30 cellular contexts compared by ENCODE assay signal in the genomic region with DNA sequence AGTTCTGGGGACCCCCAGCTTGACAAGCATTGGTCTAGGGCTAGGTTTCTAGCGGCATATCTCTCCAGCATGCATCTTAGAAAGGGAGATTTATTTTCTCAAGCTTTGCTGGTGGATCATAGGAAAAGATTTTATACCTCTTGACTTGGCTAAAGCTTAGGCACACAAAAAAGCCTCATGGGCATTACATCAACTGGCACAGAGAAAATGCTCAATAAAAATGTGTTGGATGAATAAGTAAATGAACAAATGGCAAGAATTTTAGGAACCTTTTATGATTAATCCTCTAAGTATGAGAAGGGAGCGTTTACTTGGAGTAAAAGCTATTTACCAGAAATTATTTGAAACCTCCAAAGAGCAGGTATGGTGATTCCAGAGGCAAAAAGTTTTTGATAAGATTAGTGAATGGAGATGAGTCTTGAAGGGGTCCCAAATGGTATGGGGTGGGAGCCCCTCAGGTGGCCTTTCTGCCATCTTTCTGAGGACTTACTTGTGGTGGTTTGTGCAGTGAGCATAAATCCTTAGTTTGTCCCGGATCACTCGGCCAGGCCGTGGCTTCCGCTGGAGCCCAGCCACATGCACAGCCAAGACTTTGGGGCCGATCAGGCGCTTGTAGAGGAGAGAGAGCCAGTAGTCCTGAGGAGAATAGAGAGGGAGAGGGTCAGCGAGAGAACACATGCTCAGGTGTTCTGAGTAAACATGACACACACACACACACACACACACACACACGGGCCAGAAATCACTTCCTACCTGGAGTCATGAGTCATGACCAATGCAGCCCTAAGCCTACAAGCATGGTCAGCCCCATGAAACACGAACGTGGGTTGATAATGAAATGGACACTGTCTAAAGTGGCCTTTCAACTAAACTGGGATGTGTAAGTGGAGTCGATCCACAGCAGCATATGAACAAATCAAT. TPM values are rescaled to one million over a fixed set of nuclear protein-coding genes. Genes with fewer than 3 reads are reported as not detected.
A peak's percentile ranks its signal among the peaks of the same experiment; 100 is the strongest.
DNase-seq lines count a peak whose midpoint lies in the region; ATAC-seq, FAIRE-seq and TF ChIP-seq lines count a peak whose summit lies in the region.
"Had no signal": no experiment of that assay in that cellular context is flagged by ENCODE, and none has a peak within 500 bp of the region (broad histone marks: within the 10 kb centered on the region; RNA-seq: fewer than 3 reads in every experiment).

No MANE protein-coding gene starts in this region.

- no peak overlapping the region for H3K4me3 ChIP-seq in AG10803 (ENCODE audit: low read length)
- H3K4me3 ChIP-seq in GM23248: peak overlapping the region; percentile 6; the same call in 1 of the 2 replicates
- no peak overlapping the region for H3K4me3 ChIP-seq in GM12878
- no peak overlapping the region for H3K4me3 ChIP-seq in HepG2 (replicated peaks in 1 of 3; ENCODE audit: insufficient read depth in 1 of 3, low read depth in 2 of 3, low read length in 3 of 3)
- no peak overlapping the region for H3K4me3 ChIP-seq in mucosa of descending colon
- H3K4me3 ChIP-seq: HAP-1, psoas muscle, SJCRH30, transverse colon had no signal

- TF ChIP-seq POLR2A in GM12878 (IDR thresholded peaks at IDR 0.05; ENCODE audit: low read depth, low read length): no peak
- no peak for TF ChIP-seq POLR2A in HepG2 (IDR thresholded peaks at IDR 0.05; ENCODE audit: insufficient read depth in 1 of 2, low read depth in 2 of 2, low read length in 2 of 2)

- H3K9me3 ChIP-seq in GM23248 (ENCODE audit: low read depth) (no peaks in the 10 kb centered on the region), GM12878 (replicated peaks; ENCODE audit: control insufficient read depth, insufficient read depth, low read length) (no peaks in the 10 kb centered on the region), HepG2 (ENCODE audit: low read length) (no peaks in the 10 kb centered on the region), mucosa of descending colon (peaks cover 4% of the 10 kb centered on the region)
- H3K9me3 ChIP-seq: HAP-1, neutrophil, psoas muscle had no signal

- DNase-seq in AG10803 (ENCODE audit: low read depth): peak; percentile 61
- peak; percentile 59 for DNase-seq in GM23248
- no peak for DNase-seq in GM12878 (ENCODE audit: low read depth, low spot score)
- DNase-seq in HepG2 (ENCODE audit: low spot score): peak; percentile 47
- no peak for DNase-seq in mucosa of descending colon
- no peak for DNase-seq in omental fat pad (ENCODE audit: low spot score)
- DNase-seq in stimulated activated naive CD4-positive, alpha-beta T cell treated with Interleukin-2 at 50 U/mL for 16 hours (lab: John Stamatoyannopoulos, UW): no peak
- DNase-seq in GOT3 (lab: John Stamatoyannopoulos, UW): no peak
- DNase-seq: activated CD4-positive, alpha-beta T cell treated with anti-CD3 and anti-CD28 coated beads for 4 hours; activated CD8-positive, alpha-beta T cell treated with anti-CD3 and anti-CD28 coated beads, Interleukin-2, amount 10 ng/mL, durations not matched to agents 7 days and 5 days; activated naive CD4-positive, alpha-beta T cell treated with anti-CD3 and anti-CD28 coated beads, Interleukin-2, amount 10 ng/mL, durations not matched to agents 7 days and 5 days; amniotic stem cell; CD4-positive, alpha-beta T cell; NCI-H1417 treated with DMSO at 0.1 percent for 48 hours; NCI-H2081; NCI-H2227 treated with DMSO at 0.1 percent for 48 hours; NCI-H526 treated with DMSO at 0.1 percent for 48 hours; SJCRH30; stimulated activated CD4-positive, alpha-beta T cell treated with anti-CD3 and anti-CD28 coated beads, Interleukin-4, amount 100 ng/mL, for 24 hours; SW 1271; transverse colon; WERI-Rb-1 had no signal

- TF ChIP-seq CTCF in AG10803 (conservative IDR thresholded peaks at IDR 0.05; ENCODE audit: low read length): no peak
- TF ChIP-seq CTCF in GM12878 (IDR thresholded peaks at IDR 0.05 in 2 of 3, conservative IDR thresholded peaks at IDR 0.05 in 1 of 3; ENCODE audit: control insufficient read depth in 2 of 3, extremely low read depth in 1 of 3, insufficient read depth in 1 of 3, low read depth in 3 of 3, low read length in 3 of 3): no peak
- TF ChIP-seq CTCF in HepG2 (CRISPR knock-in tag; IDR thresholded peaks at IDR 0.05): no peak
- TF ChIP-seq CTCF in mucosa of descending colon (IDR thresholded peaks at IDR 0.05): no peak
- TF ChIP-seq CTCF in omental fat pad (IDR thresholded peaks at IDR 0.05): no peak

- CTCF ChIA-PET in GM12878 (lab: Yijun Ruan, JAX): no interaction called here
- CTCF ChIA-PET in HepG2 (lab: Yijun Ruan, JAX; ENCODE audit: low intra/inter-chr PET ratio, low total read pairs): no interaction called here

- H3K4me1 ChIP-seq in GM23248 (ENCODE audit: insufficient read depth): peaks cover 47% of the 10 kb centered on the region
- no peaks in the 10 kb centered on the region for H3K4me1 ChIP-seq in GM12878 (ENCODE audit: control insufficient read depth, insufficient read depth, low read length)
- H3K4me1 ChIP-seq in HepG2 (ENCODE audit: insufficient read depth, low read length): peaks cover 32% of the 10 kb centered on the region
- H3K4me1 ChIP-seq in mucosa of descending colon (ENCODE audit: low read depth): no peaks in the 10 kb centered on the region
- H3K4me1 ChIP-seq: HAP-1, psoas muscle, SJCRH30, transverse colon had no signal

- TF ChIP-seq RAD21 in GM12878 (IDR thresholded peaks at IDR 0.05; ENCODE audit: insufficient read depth, low read depth, low read length) (no peak), HepG2 (CRISPR knock-in tag; IDR thresholded peaks at IDR 0.05) (no peak)

- SMC1A ChIA-PET in GM12878 (lab: Charles Lee; ENCODE audit: uncharacterized antibody, unreplicated experiment): no interaction called here

- no peaks in the 10 kb centered on the region for H4K20me1 ChIP-seq in GM23248 (ENCODE audit: insufficient read depth)
- H4K20me1 ChIP-seq in GM12878 (ENCODE audit: control insufficient read depth, insufficient read depth): no peaks in the 10 kb centered on the region
- no peaks in the 10 kb centered on the region for H4K20me1 ChIP-seq in HepG2 (ENCODE audit: insufficient read depth, low read length)

- POLR2A ChIA-PET in GM12878 (lab: Charles Lee): no interaction called here
- POLR2A ChIA-PET in HepG2 (lab: Yijun Ruan, JAX): no interaction called here

- TF ChIP-seq EP300 in GM12878 (IDR thresholded peaks at IDR 0.05; ENCODE audit: borderline replicate concordance in 1 of 2, control insufficient read depth in 1 of 2, low read depth in 2 of 2, low read length in 2 of 2): no peak
- peak in 1 of 2 experiments; percentile 29; a peak in 1 of 4 replicates for TF ChIP-seq EP300 in HepG2 (IDR thresholded peaks at IDR 0.05; ENCODE audit: low read depth in 2 of 2, low read length in 2 of 2)
- TF ChIP-seq EP300 in HepG2 (CRISPR knock-in tag; IDR thresholded peaks at IDR 0.05; ENCODE audit: borderline replicate concordance): no peak

- RAD21 ChIA-PET in GM12878 (lab: Charles Lee; ENCODE audit: unreplicated experiment): no interaction called here

- FAIRE-seq in GM12878 (lab: Jason Lieb, UNC): no peak
- FAIRE-seq in HepG2 (lab: Jason Lieb, UNC): no peak
- FAIRE-seq: GM12891, RCC 7860 had no signal

- in situ Hi-C loops in GM23248 (cut with MboI): no loop called here
- in situ Hi-C loops in GM12878 (cut with MboI): no loop called here
- in situ Hi-C loops in HepG2 (cut with HindIII; ENCODE audit: extremely low pct_ligation_motif_present, low pct_unique_long_range_greater_than_20kb): no loop called here

- H3K9me2 ChIP-seq in GM23248 (ENCODE audit: insufficient read depth): 0 out of 2 replicates have a peak, but pooled peaks cover 2% of the 10 kb centered on the region

- H3K4me2 ChIP-seq in GM23248 (ENCODE audit: unreplicated experiment) (peak overlapping the region; percentile 37), GM12878 (ENCODE audit: control insufficient read depth, insufficient read depth) (no peak overlapping the region), HepG2 (ENCODE audit: low read depth, low read length) (peak overlapping the region; percentile 22; the same call in 1 of the 2 replicates)
- H3K4me2 ChIP-seq: KMS-11 had no signal

- intact Hi-C loops in GM12878 (cut with micrococcal nuclease; ENCODE audit: unreplicated experiment) (no loop called here), HepG2 (cut with micrococcal nuclease; ENCODE audit: unreplicated experiment) (no loop called here), mucosa of descending colon (cut with DNase I, micrococcal nuclease) (no loop called here)

- no peaks in the 10 kb centered on the region for H3K36me3 ChIP-seq in GM23248 (ENCODE audit: low read depth)
- no peaks in the 10 kb centered on the region for H3K36me3 ChIP-seq in GM12878 (ENCODE audit: control insufficient read depth in 2 of 2, insufficient read depth in 2 of 2, low read length in 1 of 2)
- H3K36me3 ChIP-seq in HepG2 (replicated peaks in 1 of 2; ENCODE audit: control insufficient read depth in 1 of 2, insufficient read depth in 2 of 2, low read length in 2 of 2): no peaks in the 10 kb centered on the region
- H3K36me3 ChIP-seq in mucosa of descending colon (ENCODE audit: low read depth): no peaks in the 10 kb centered on the region
- H3K36me3 ChIP-seq: HAP-1, neutrophil, SJCRH30, transverse colon, WERI-Rb-1 had no signal

- H3K27me3 ChIP-seq in GM23248 (replicated peaks; ENCODE audit: insufficient read depth) (no peaks in the 10 kb centered on the region), GM12878 (replicated peaks in 1 of 2; ENCODE audit: control insufficient read depth in 2 of 2, insufficient read depth in 2 of 2, low read length in 1 of 2) (no peaks in the 10 kb centered on the region), HepG2 (ENCODE audit: control insufficient read depth in 1 of 2, insufficient read depth in 2 of 2, low read length in 2 of 2) (no peaks in the 10 kb centered on the region)
- H3K27me3 ChIP-seq: neutrophil, SJCRH30, transverse colon had no signal

- peak overlapping the region; percentile 72 for H2AFZ ChIP-seq in GM23248
- H2AFZ ChIP-seq in GM12878 (ENCODE audit: control insufficient read depth, low read depth, low read length): no peak overlapping the region
- no peak overlapping the region for H2AFZ ChIP-seq in HepG2 (ENCODE audit: low read length)

- BruUV-seq in GM12878 (replicated peaks; lab: Mats Ljungman, UMichigan) (no TSS peak), HepG2 (replicated peaks; lab: Mats Ljungman, UMichigan) (no TSS peak)

- H3K9ac ChIP-seq in GM23248 (no peak overlapping the region), GM12878 (ENCODE audit: control insufficient read depth, insufficient read depth, low read length) (no peak overlapping the region), HepG2 (ENCODE audit: insufficient read depth, low read depth, low read length) (no peak overlapping the region)
- H3K9ac ChIP-seq: KMS-11 had no signal

- ATAC-seq in GM12878 (no peak), HepG2 (peak; percentile 45; the same call in 2 of the 3 replicates), mucosa of descending colon (no peak), omental fat pad (ENCODE audit: low FRiP score) (no peak)
- ATAC-seq: activated CD8-positive, alpha-beta T cell treated with anti-CD3 and anti-CD28 coated beads, Interleukin-2, amount 10 ng/mL, durations not matched to agents 7 days and 5 days; activated T-helper 17 cell treated with anti-CD3 and anti-CD28 coated beads, Interleukin-2, amount 50 U/mL, for 72 hours; left lobe of liver; psoas muscle had no signal

- peaks cover 39% of the 10 kb centered on the region for H3F3A ChIP-seq in GM23248 (ENCODE audit: insufficient read depth)

- H3K79me2 ChIP-seq in GM23248 (ENCODE audit: insufficient read depth) (no peaks in the 10 kb centered on the region), GM12878 (ENCODE audit: control insufficient read depth, insufficient read depth, low read length) (no peaks in the 10 kb centered on the region), HepG2 (ENCODE audit: insufficient read depth, low read length) (no peaks in the 10 kb centered on the region)

- H3K27ac ChIP-seq in GM23248 (peak overlapping the region; percentile 46), GM12878 (ENCODE audit: control insufficient read depth, insufficient read depth) (no peak overlapping the region), HepG2 (ENCODE audit: extremely low read length, insufficient read depth, low read length) (no peak overlapping the region)
- H3K27ac ChIP-seq: KMS-11, neutrophil, psoas muscle, SJCRH30, transverse colon, WERI-Rb-1 had no signal

- WGBS in GM23248 (ENCODE audit: low coverage in 1 of 2, low lambda C conversion rate in 2 of 2, missing lambda C conversion rate in 2 of 2), 2 experiments: 37 to 39% methylated on average over 12 to 13 of the region's 13 CpGs
- 43% methylated on average over 13 of the region's 13 CpGs for WGBS in GM12878 (ENCODE audit: insufficient coverage, insufficient replicate concordance, low lambda C conversion rate, missing lambda C conversion rate)
- 33% methylated on average over 12 of the region's 13 CpGs for WGBS in HepG2 (ENCODE audit: low lambda C conversion rate)

RNA-seq across cellular contexts. Expression of gene HPS1, which starts 43.1 kb away (rescaled TPM):
- total RNA-seq in GM23248 (2014; rRNA removed; shearing (Covaris generic)): 53.2 and 54.5 TPM in 2 replicates
- polyA plus RNA-seq in GM23248 (2016; fragmentation: Nextera tagmentation; extraction: Ambion mirVana) (80.6 and 86.9 TPM in 2 replicates), GM12878 (2011; rRNA removed) (36.7 and 58.7 TPM in 2 replicates), GM12878 (2014; fragmentation: Illumina TruSeq; extraction: Trizol) (36.5 and 45.8 TPM in 2 replicates), GM12878 (2014; fragmentation: Nextera tagmentation; extraction: Ambion mirVana) (10 to 100 TPM; 27.9 to 35.8 TPM), GM12878 (2014; rRNA removed) (59.3 and 65.2 TPM in 2 replicates), GM12878 (2016; fragmentation: Nextera tagmentation; extraction: Ambion mirVana) (100 to 1,000 TPM; 123 to 138 TPM), HepG2 (2011; rRNA removed) (24.6 and 33.7 TPM in 2 replicates)
- 119 and 128 TPM in 2 replicates for total RNA-seq in GM12878 (2013; cell fraction: nucleolus; rRNA removed)
- total RNA-seq in GM12878 (2014; rRNA removed) (44.5 and 50.8 TPM in 2 replicates), GM12878 (2014; rRNA removed; fragmentation: Illumina TruSeq; extraction: Trizol) (26.0 and 27.1 TPM in 2 replicates), GM12878 (2021) (63.9 and 71.5 TPM in 2 replicates), HepG2 (2016; rRNA removed; fragmentation: Illumina TruSeq; extraction: Trizol) (20.7 and 25.8 TPM in 2 replicates), mucosa of descending colon (100 to 1,000 TPM in 1 of 3 donors, 10 to 100 TPM in 2; 80.9 to 101 (median 85.4) TPM), omental fat pad (10 to 100 TPM; 39.0 to 56.7 (median 48.5) TPM)
- polyA plus RNA-seq in GM12878 (2011; ENCODE audit: low read depth): 19.7 TPM
- polyA plus RNA-seq in GM12878 (2011; cell fraction: cytosol; rRNA removed): 55.6 and 67.7 TPM in 2 replicates
- polyA plus RNA-seq in GM12878 (2011; cell fraction: nucleus; rRNA removed): 252 and 294 TPM in 2 replicates
- 53.6 and 53.9 TPM in 2 replicates for polyA plus RNA-seq in GM12878 (2012)
- polyA minus RNA-seq in GM12878 (2011; rRNA and poly(A)+ RNA removed): 45.6 and 57.2 TPM in 2 replicates
- 21.9 and 23.4 TPM in 2 replicates for polyA minus RNA-seq in GM12878 (2011; cell fraction: cytosol; rRNA and poly(A)+ RNA removed)
- polyA minus RNA-seq in GM12878 (2011; cell fraction: nucleus; rRNA and poly(A)+ RNA removed): 68.9 and 118 TPM in 2 replicates
- total RNA-seq in HepG2 (2016; cell fraction: cytosol; rRNA removed; fragmentation: Illumina TruSeq; extraction: Trizol; ENCODE audit: low read depth): 50.6 and 58.2 TPM in 2 replicates
- total RNA-seq in HepG2 (2016; cell fraction: insoluble cytoplasmic fraction; rRNA removed; fragmentation: Illumina TruSeq; extraction: Trizol): 14.1 and 23.6 TPM in 2 replicates
- 56.4 and 66.7 TPM in 2 replicates for total RNA-seq in HepG2 (2016; cell fraction: membrane; rRNA removed; fragmentation: Illumina TruSeq; extraction: Trizol)
- total RNA-seq in HepG2 (2016; cell fraction: nucleus; rRNA removed; fragmentation: Illumina TruSeq; extraction: Trizol): 19.0 and 25.7 TPM in 2 replicates
- 18.0 and 21.8 TPM in 2 replicates for polyA plus RNA-seq in HepG2 (2011; cell fraction: cytosol; rRNA removed)
- polyA plus RNA-seq in HepG2 (2011; cell fraction: nucleus; rRNA removed): 108 and 120 TPM in 2 replicates
- 16.9 and 22.7 TPM in 2 replicates for polyA plus RNA-seq in HepG2 (2012)
- 68.9 and 83.5 TPM in 2 replicates for polyA plus RNA-seq in HepG2 (2016; cell fraction: cytosol; fragmentation: Illumina TruSeq; extraction: Trizol; ENCODE audit: low read depth)
- 19.4 and 23.0 TPM in 2 replicates for polyA plus RNA-seq in HepG2 (2016; cell fraction: insoluble cytoplasmic fraction; fragmentation: Illumina TruSeq; extraction: Trizol; ENCODE audit: low read depth)
- polyA plus RNA-seq in HepG2 (2016; cell fraction: membrane; fragmentation: Illumina TruSeq; extraction: Trizol; ENCODE audit: low read depth): 63.1 and 73.8 TPM in 2 replicates
- polyA plus RNA-seq in HepG2 (2016; cell fraction: nucleus; fragmentation: Illumina TruSeq; extraction: Trizol; ENCODE audit: insufficient read depth, low read depth): 43.6 and 45.7 TPM in 2 replicates
- 35.4 and 47.2 TPM in 2 replicates for polyA minus RNA-seq in HepG2 (2011; rRNA and poly(A)+ RNA removed; ENCODE audit: low replicate concordance)
- polyA minus RNA-seq in HepG2 (2011; cell fraction: cytosol; rRNA and poly(A)+ RNA removed): 12.4 and 14.5 TPM in 2 replicates
- 45.1 and 49.1 TPM in 2 replicates for polyA minus RNA-seq in HepG2 (2011; cell fraction: nucleus; rRNA and poly(A)+ RNA removed)

Comparison
In these comparisons a context has a peak if more than half of its experiments do, and no peak if none do; other contexts are left out.
1. DNase-seq: peak in AG10803 (single experiment), GM23248 (single experiment) and HepG2 (single experiment); none in GM12878 (single experiment), mucosa of descending colon (0 of 3), omental fat pad (single experiment), stimulated activated naive CD4-positive, alpha-beta T cell treated with Interleukin-2 at 50 U/mL for 16 hours (single experiment) and GOT3 (single experiment).